In the genomic region with DNA sequence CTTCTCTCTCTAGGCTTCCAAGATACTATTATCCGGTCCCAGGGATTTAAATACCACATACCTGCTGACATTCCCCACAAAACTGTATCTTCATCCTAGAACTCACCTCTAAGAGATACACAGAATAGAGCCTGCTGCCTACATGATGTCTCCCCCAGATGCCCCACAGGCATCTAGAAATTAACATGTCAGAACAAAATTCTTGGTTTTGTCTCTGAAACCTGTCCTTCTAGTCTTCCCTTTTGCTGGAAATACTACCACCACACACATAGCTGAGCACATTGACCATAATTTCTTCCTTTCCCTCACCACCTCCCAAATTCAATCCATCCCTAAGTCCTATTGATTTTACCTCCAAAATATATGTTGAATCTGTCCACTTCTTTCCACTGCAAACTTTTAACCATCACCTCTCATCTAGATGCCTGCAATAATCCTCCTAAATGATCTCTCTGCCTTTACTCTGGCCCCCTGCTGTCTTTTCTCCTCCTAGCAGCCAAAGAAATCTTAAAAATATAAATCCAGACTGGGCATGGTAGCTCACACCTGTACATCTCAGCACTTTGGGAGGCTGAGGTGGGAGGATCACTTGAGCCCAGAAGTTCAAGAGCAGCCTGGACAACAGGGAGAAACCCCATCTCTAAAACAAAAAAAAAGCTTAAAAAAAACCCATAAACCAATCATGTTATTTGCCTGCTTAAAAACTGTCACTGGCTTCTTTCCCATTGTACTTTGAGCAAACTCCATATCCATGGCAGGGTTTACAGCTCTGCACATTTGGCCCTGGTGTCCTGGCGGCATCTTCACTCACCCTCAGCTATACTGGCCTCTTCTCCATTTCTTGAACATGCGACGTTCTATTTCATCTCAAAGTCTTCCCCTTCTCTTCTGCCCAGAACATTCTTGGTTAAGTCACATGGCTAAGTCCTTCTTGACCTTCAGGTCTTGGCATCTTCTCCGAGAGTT, we compare ENCODE assay signal across 10 cellular contexts. TPM values are rescaled to one million over a fixed set of nuclear protein-coding genes. Genes with fewer than 3 reads are reported as not detected.
A peak's percentile ranks its signal among the peaks of the same experiment; 100 is the strongest.
DNase-seq lines count a peak whose midpoint lies in the region; ATAC-seq and TF ChIP-seq lines count a peak whose summit lies in the region.
"Had no signal": no experiment of that assay in that cellular context is flagged by ENCODE, and none has a peak within 500 bp of the region (broad histone marks: within the 10 kb centered on the region; RNA-seq: fewer than 3 reads in every experiment).

No MANE protein-coding gene starts in this region.

- no peaks in the 10 kb centered on the region for H3K79me1 ChIP-seq in mesendoderm (ENCODE audit: low read length)

- dilution Hi-C loops in mammary epithelial cell (cut with HindIII; ENCODE audit: low sequenced_read_pairs), result no loop called here

- H4K20me1 ChIP-seq in DND-41 (ENCODE audit: insufficient read depth, low read length), result no peaks in the 10 kb centered on the region
- H4K20me1 ChIP-seq in MM.1S (ENCODE audit: insufficient read depth, low read length), result no peaks in the 10 kb centered on the region
- H4K20me1 ChIP-seq in mammary epithelial cell (ENCODE audit: insufficient read depth, low read length), result no peaks in the 10 kb centered on the region

- H3K9ac ChIP-seq in DND-41 (ENCODE audit: low read depth, low read length) (no peak overlapping the region), MM.1S (ENCODE audit: low read length) (no peak overlapping the region), mammary epithelial cell (ENCODE audit: insufficient read depth, low read length) (no peak overlapping the region), mesendoderm (ENCODE audit: low read length) (no peak overlapping the region)

- ATAC-seq in DND-41 (ENCODE audit: insufficient read depth, low read depth) (peak; percentile 52; the same call in 2 of the 3 replicates), esophagus mucosa (no peak)

- H2AFZ ChIP-seq in DND-41 (ENCODE audit: low read depth, low read length), result no peak overlapping the region
- no peak overlapping the region for H2AFZ ChIP-seq in MM.1S (ENCODE audit: low read length)
- peak overlapping the region; percentile 3 for H2AFZ ChIP-seq in mammary epithelial cell (ENCODE audit: low read depth, low read length)

- H3K36me3 Mint-ChIP-seq in neural crest cell (ENCODE audit: low read depth), result no peaks in the 10 kb centered on the region

- H2BK5ac ChIP-seq in mesendoderm (ENCODE audit: low read length), result no peak overlapping the region

- peaks cover 4% of the 10 kb centered on the region for H3K9me3 Mint-ChIP-seq in neural crest cell

- H3K23ac ChIP-seq in mesendoderm (ENCODE audit: low read length), result no peak overlapping the region

- DNase-seq in DND-41, result no peak
- DNase-seq in MM.1S, result peak; percentile 13
- DNase-seq in mammary epithelial cell, result peak; percentile 9
- DNase-seq in neural crest cell (ENCODE audit: low read depth, low spot score), result no peak
- DNase-seq in DMS153 treated with DMSO at 0.1 percent for 48 hours (lab: John Stamatoyannopoulos, UW; ENCODE audit: unreplicated experiment), result no peak
- DNase-seq in nucleus accumbens (lab: John Stamatoyannopoulos, UW), result no peak
- DNase-seq in mesendoderm, result no peak
- DNase-seq: thyroid gland had no signal

- H3K36me3 ChIP-seq in DND-41 (ENCODE audit: insufficient read depth, low read length) (no peaks in the 10 kb centered on the region), MM.1S (replicated peaks; ENCODE audit: insufficient read depth, low read length) (no peaks in the 10 kb centered on the region), mammary epithelial cell (ENCODE audit: insufficient read depth, low read length) (no peaks in the 10 kb centered on the region), mesendoderm (ENCODE audit: control insufficient read depth, insufficient read depth, low read length) (no peaks in the 10 kb centered on the region)
- H3K36me3 ChIP-seq: thyroid gland had no signal

- intact Hi-C loops in mammary epithelial cell (cut with micrococcal nuclease), result loop anchor here (1.0 kb wide), 1 partner anchor 50 kb away; no protein-coding TSS in a partner anchor

- no peak overlapping the region for H2BK120ac ChIP-seq in mesendoderm (ENCODE audit: low read depth, low read length)

- H3K4me1 Mint-ChIP-seq in neural crest cell, result peaks cover 4% of the 10 kb centered on the region

- H3K18ac ChIP-seq in mesendoderm (ENCODE audit: low read length), result no peak overlapping the region

- H3K27ac Mint-ChIP-seq in neural crest cell (ENCODE audit: unreplicated experiment), result no peak overlapping the region

- peaks cover 22% of the 10 kb centered on the region for H3K27me3 Mint-ChIP-seq in neural crest cell (ENCODE audit: low read depth)

- H3K27me3 ChIP-seq in DND-41 (ENCODE audit: insufficient read depth, low read length, poor library complexity) (no peaks in the 10 kb centered on the region), MM.1S (replicated peaks; ENCODE audit: insufficient read depth, low read length) (no peaks in the 10 kb centered on the region; the same call in 1 of the 2 replicates), mammary epithelial cell (ENCODE audit: insufficient read depth, low read length) (no peaks in the 10 kb centered on the region), mesendoderm (ENCODE audit: insufficient read depth, low read length, poor library complexity) (no peaks in the 10 kb centered on the region)
- H3K27me3 ChIP-seq: thyroid gland had no signal

- no peak overlapping the region for H3K4me3 ChIP-seq in DND-41 (ENCODE audit: low read depth in 1 of 2, low read length in 2 of 2)
- H3K4me3 ChIP-seq in MM.1S (ENCODE audit: low read length), result no peak overlapping the region
- no peak overlapping the region for H3K4me3 ChIP-seq in mammary epithelial cell (replicated peaks in 1 of 3; ENCODE audit: insufficient read depth in 1 of 3, low read depth in 2 of 3, low read length in 3 of 3)
- no peak overlapping the region for H3K4me3 ChIP-seq in mesendoderm (ENCODE audit: low read length)
- H3K4me3 ChIP-seq: thyroid gland had no signal

- CTCF ChIA-PET in mammary epithelial cell (lab: Charles Lee; ENCODE audit: low non-redundant PET), result interaction anchor here (0.6 to 1.3 kb wide), 2 partner anchors 50 to 113 kb away, joined by 4 to 8 read pairs; no protein-coding TSS in a partner anchor

- 56% methylated on average over 5 of the region's 5 CpGs for WGBS in mammary epithelial cell (ENCODE audit: low coverage, missing lambda C conversion rate)
- no CpG with 5 or more reads among the region's 5 CpGs for WGBS in mesendoderm (ENCODE audit: extremely low coverage, insufficient coverage, low lambda C conversion rate)

- H3F3A ChIP-seq in MM.1S (ENCODE audit: insufficient read depth, low read length), result no peaks in the 10 kb centered on the region

- TF ChIP-seq CTCF in DND-41 (IDR thresholded peaks at IDR 0.05; ENCODE audit: borderline replicate concordance, extremely low read depth, low read length, poor library complexity, severe bottlenecking), result peak; percentile 52
- TF ChIP-seq CTCF in MM.1S (IDR thresholded peaks at IDR 0.05; ENCODE audit: low read length), result peak; percentile 33; the same call in 1 of the 2 replicates
- peak; percentile 39 to 59 for TF ChIP-seq CTCF in mammary epithelial cell (conservative IDR thresholded peaks at IDR 0.05 in 1 of 2, IDR thresholded peaks at IDR 0.05 in 1 of 2; ENCODE audit: extremely low read depth in 1 of 2, insufficient read depth in 1 of 2, low read depth in 1 of 2, low read length in 2 of 2)
- peak; percentile 57 for TF ChIP-seq CTCF in neural crest cell (conservative IDR thresholded peaks at IDR 0.05)

- H3K79me2 ChIP-seq in DND-41 (ENCODE audit: insufficient read depth, low read length), result no peaks in the 10 kb centered on the region
- no peaks in the 10 kb centered on the region for H3K79me2 ChIP-seq in MM.1S (ENCODE audit: low read length)
- H3K79me2 ChIP-seq in mammary epithelial cell (ENCODE audit: insufficient read depth, low read length), result no peaks in the 10 kb centered on the region
- H3K79me2 ChIP-seq in mesendoderm (ENCODE audit: control insufficient read depth, insufficient read depth, low read length), result no peaks in the 10 kb centered on the region

- H3K4me3 Mint-ChIP-seq in neural crest cell, result no peak overlapping the region
- H3K4me3 Mint-ChIP-seq: immature natural killer cell had no signal

- no peaks in the 10 kb centered on the region for H3K9me2 ChIP-seq in MM.1S (replicated peaks; ENCODE audit: insufficient read depth, low read length)

- H2BK15ac ChIP-seq in mesendoderm (replicated peaks; ENCODE audit: low read depth), result no peak overlapping the region

- no peak overlapping the region for H4K8ac ChIP-seq in mesendoderm (ENCODE audit: low read depth, low read length)

- H3K27ac ChIP-seq in DND-41 (ENCODE audit: low read length) (no peak overlapping the region), MM.1S (ENCODE audit: low read length) (no peak overlapping the region), mammary epithelial cell (ENCODE audit: insufficient read depth, low read depth, low read length) (no peak overlapping the region), mesendoderm (ENCODE audit: low read depth, low read length) (no peak overlapping the region)

- H3K4ac ChIP-seq in mesendoderm (ENCODE audit: low read depth, low read length), result no peak overlapping the region

- H2AK5ac ChIP-seq in mesendoderm (ENCODE audit: low read length), result no peak overlapping the region

- H4K5ac ChIP-seq in mesendoderm (ENCODE audit: low read length), result no peak overlapping the region

- no peaks in the 10 kb centered on the region for H3K9me3 ChIP-seq in DND-41 (ENCODE audit: insufficient read depth, low read length, severe bottlenecking)
- H3K9me3 ChIP-seq in MM.1S (replicated peaks; ENCODE audit: insufficient read depth, low read length), result no peaks in the 10 kb centered on the region
- no peaks in the 10 kb centered on the region for H3K9me3 ChIP-seq in mammary epithelial cell (replicated peaks; ENCODE audit: insufficient read depth, low read length)
- H3K9me3 ChIP-seq: thyroid gland had no signal

- BruUV-seq in mammary epithelial cell (replicated peaks; lab: Mats Ljungman, UMichigan), result no TSS peak

- H3K4me1 ChIP-seq in DND-41 (ENCODE audit: insufficient read depth, low read length) (peaks cover 5% of the 10 kb centered on the region), MM.1S (ENCODE audit: low read length) (no peaks in the 10 kb centered on the region), mammary epithelial cell (ENCODE audit: insufficient read depth, low read length) (peaks cover 7% of the 10 kb centered on the region), mesendoderm (ENCODE audit: control insufficient read depth, low read depth, low read length) (no peaks in the 10 kb centered on the region)

- H3K56ac ChIP-seq in mesendoderm (ENCODE audit: low read length), result no peak overlapping the region

- H3K4me2 ChIP-seq in DND-41 (ENCODE audit: insufficient read depth, low read length), result no peak overlapping the region
- H3K4me2 ChIP-seq in MM.1S (ENCODE audit: low read depth, low read length), result no peak overlapping the region
- H3K4me2 ChIP-seq in mammary epithelial cell (ENCODE audit: insufficient read depth, low read depth, low read length), result no peak overlapping the region
- no peak overlapping the region for H3K4me2 ChIP-seq in mesendoderm (ENCODE audit: low read length)

- in situ Hi-C loops in mammary epithelial cell (cut with MboI; ENCODE audit: low sequenced_read_pairs in 2 of 2), result loop anchor here in 1 of 2 donors (5.0 kb wide), 1 partner anchor 47 kb away; a partner anchor contains a TSS

RNA-seq across cellular contexts. Expression of a gene that starts 6.2 kb away (rescaled TPM):
- total RNA-seq in mammary epithelial cell (10 to 100 TPM; 12.8 to 20.8 TPM), neural crest cell (12.4 and 13.8 TPM in 2 replicates), esophagus mucosa (11.8 TPM)
- 5.7 TPM for polyA plus RNA-seq in mammary epithelial cell
- 12.7 TPM for polyA minus RNA-seq in mammary epithelial cell
- polyA plus RNA-seq in mesendoderm (2013, experiment 1 of 2), result 7.5 TPM
- polyA plus RNA-seq in mesendoderm (2013, experiment 2 of 2), result 7.3 TPM

RNA-seq across cellular contexts. Expression of a gene that starts 47.6 kb away (rescaled TPM):
- total RNA-seq in mammary epithelial cell (10 to 100 TPM in 1 of 2 donors, 1 to 10 TPM in 1; 6.5 to 14.7 TPM), neural crest cell (15.2 and 16.6 TPM in 2 replicates), esophagus mucosa (20.5 TPM)
- polyA plus RNA-seq in mammary epithelial cell, result 3.4 TPM
- not detected for polyA minus RNA-seq in mammary epithelial cell
- polyA plus RNA-seq in mesendoderm (2013, experiment 1 of 2), result 1.1 TPM
- polyA plus RNA-seq in mesendoderm (2013, experiment 2 of 2), result 1.4 TPM

RNA-seq across cellular contexts. Expression of a gene that starts 53.5 kb away (rescaled TPM):
- total RNA-seq in mammary epithelial cell (10 to 100 TPM; 39.1 to 59.8 TPM), neural crest cell (26.5 and 26.9 TPM in 2 replicates), esophagus mucosa (45.6 TPM)
- polyA plus RNA-seq in mammary epithelial cell, result 13.0 TPM
- 4.2 TPM for polyA minus RNA-seq in mammary epithelial cell
- polyA plus RNA-seq in mesendoderm (2013, experiment 1 of 2), result 9.5 TPM
- 10.3 TPM for polyA plus RNA-seq in mesendoderm (2013, experiment 2 of 2)

Comparison
In these comparisons a context has a peak if more than half of its experiments do, and no peak if none do; other contexts are left out.
1. DNase-seq: peak in MM.1S (single experiment) and mammary epithelial cell (single experiment); none in DND-41 (single experiment), neural crest cell (single experiment), DMS153 treated with DMSO at 0.1 percent for 48 hours (single experiment), nucleus accumbens (0 of 56) and mesendoderm (single experiment).
2. Peak in every context shown above with its lines, with median percentiles within 50 percentile points of each other: CTCF ChIP-seq.